Comparison of ENCODE assay signal across 6 cellular contexts in the genomic region with DNA sequence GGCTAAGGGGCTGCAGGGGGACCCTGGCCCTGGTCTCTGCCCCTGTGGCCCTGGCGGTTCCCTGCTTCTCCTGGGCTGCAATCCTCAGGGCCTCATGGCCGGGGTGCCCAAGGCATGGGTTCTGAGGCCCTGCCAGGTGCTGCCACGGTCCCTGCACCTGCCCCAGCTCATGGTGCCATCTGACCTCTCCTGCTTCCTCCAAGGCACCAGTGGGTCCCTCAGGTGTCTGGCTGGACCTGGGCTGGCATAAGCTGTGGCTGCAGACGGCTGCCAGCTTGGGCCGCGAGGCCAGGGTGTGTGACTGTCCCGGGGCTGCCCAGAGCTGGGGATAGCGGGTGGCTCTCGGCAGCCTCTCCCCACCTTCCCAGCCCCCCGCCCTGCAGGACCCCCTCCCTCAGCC. TPM values are rescaled to one million over a fixed set of nuclear protein-coding genes. Genes with fewer than 3 reads are reported as not detected.
"Had no signal": no experiment of that assay in that cellular context is flagged by ENCODE, and none has a peak within 500 bp of the region (broad histone marks: within the 10 kb centered on the region; RNA-seq: fewer than 3 reads in every experiment).

No MANE protein-coding gene starts in this region.

- ATAC-seq: GM23338 had no signal

- H3K4me1 Mint-ChIP-seq: GM23338, H9, IgD-negative memory B cell had no signal

- H3K27ac Mint-ChIP-seq: GM23338, H9, IgD-negative memory B cell had no signal

- H3K4me2 ChIP-seq: GM23338 had no signal

- H2AFZ ChIP-seq: GM23338 had no signal

- DNase-seq: H9, HCEC 1CT had no signal

- H3K9me3 Mint-ChIP-seq: GM23338, H9, IgD-negative memory B cell had no signal

- H3K4me3 Mint-ChIP-seq: GM23338, H9, IgD-negative memory B cell had no signal

- H3K4me3 ChIP-seq: GM23338 had no signal

- H3K36me3 Mint-ChIP-seq: IgD-negative memory B cell had no signal

RNA-seq across cellular contexts. Expression of gene INS, which starts 2.0 kb away (rescaled TPM):
- total RNA-seq: GM23338, H1, H9, HT-29 had no signal
- polyA plus RNA-seq: GM23338, H1, IgD-negative memory B cell had no signal

RNA-seq across cellular contexts. Expression of gene TH, which starts 12.6 kb away (rescaled TPM):
- total RNA-seq: GM23338, H1, H9 had no signal
- polyA plus RNA-seq: IgD-negative memory B cell had no signal

RNA-seq across cellular contexts. Expression of gene IGF2, which starts 19.8 kb away (rescaled TPM):
- polyA plus RNA-seq: IgD-negative memory B cell had no signal
